8 cellular contexts compared by ENCODE assay signal in the genomic region with DNA sequence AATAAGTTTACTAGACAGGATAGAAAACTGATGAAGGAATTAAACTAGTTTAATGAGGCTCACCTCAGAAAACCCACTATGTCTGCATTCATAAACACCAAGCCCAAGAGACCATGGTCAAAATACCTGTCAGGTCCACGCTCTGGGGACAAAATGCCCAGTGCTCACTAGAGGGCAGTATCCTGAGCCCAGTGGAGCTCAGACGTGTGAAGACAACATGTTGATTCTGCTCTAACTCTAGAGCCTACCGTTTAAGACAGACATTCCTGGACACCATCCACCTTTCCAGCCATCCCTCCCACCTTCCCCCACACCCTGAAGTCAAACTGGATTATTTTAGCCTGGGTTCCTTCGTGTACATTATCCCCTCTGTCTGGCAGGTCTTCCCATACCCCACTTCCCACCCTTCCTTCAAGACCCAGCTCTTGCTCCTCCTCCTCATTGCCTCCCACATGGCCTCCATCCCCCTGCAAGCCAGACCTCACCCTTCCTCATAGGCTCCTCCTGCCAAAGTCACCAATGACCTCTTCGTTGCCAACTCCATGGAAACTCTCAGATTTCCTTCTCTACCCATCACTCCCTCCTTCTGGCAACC.
DNase-seq lines count a peak whose midpoint lies in the region; ATAC-seq lines count a peak whose summit lies in the region.

No MANE protein-coding gene starts in this region.

- in situ Hi-C loops in KBM-7 (cut with MboI; ENCODE audit: low pct_unique_long_range_greater_than_20kb, low sequenced_read_pairs) = no loop called here

- no peak for ATAC-seq in stimulated activated naive CD8-positive, alpha-beta T cell treated with anti-CD3 and anti-CD28 coated beads, Interleukin-15, Interleukin-2, amounts not matched to agents 100 U/mL and 50 U/mL, for 24 hours

- peak; percentile 55 for DNase-seq in NCI-H748 (lab: John Stamatoyannopoulos, UW; ENCODE audit: unreplicated experiment)
- DNase-seq in NCI-H748 treated with DMSO at 0.1 percent for 48 hours (lab: John Stamatoyannopoulos, UW) = no peak
- peak; percentile 40 for DNase-seq in KBM-7
- peak; percentile 40 to 53 for DNase-seq in activated T-cell treated with anti-CD3 and anti-CD28 coated beads, Interleukin-2, amount 50 U/mL, for 48 hours
- peak; percentile 14 for DNase-seq in iPS DF 4.7 (ENCODE audit: extremely low read depth, low spot score)
- peak; percentile 43 for DNase-seq in stimulated activated naive CD8-positive, alpha-beta T cell treated with anti-CD3 and anti-CD28 coated beads, Interleukin-15, Interleukin-2, amounts not matched to agents 100 U/mL and 50 U/mL, for 24 hours
- DNase-seq in central memory CD4-positive, alpha-beta T cell = no peak
- DNase-seq in occipital lobe (lab: John Stamatoyannopoulos, UW) = no peak

Comparison
In these comparisons a context has a peak if more than half of its experiments do, and no peak if none do; other contexts are left out.
1. DNase-seq: peak in NCI-H748 (single experiment), KBM-7 (single experiment), activated T-cell treated with anti-CD3 and anti-CD28 coated beads, Interleukin-2, amount 50 U/mL, for 48 hours (2 of 2), iPS DF 4.7 (single experiment) and stimulated activated naive CD8-positive, alpha-beta T cell treated with anti-CD3 and anti-CD28 coated beads, Interleukin-15, Interleukin-2, amounts not matched to agents 100 U/mL and 50 U/mL, for 24 hours (single experiment); none in NCI-H748 treated with DMSO at 0.1 percent for 48 hours (single experiment), central memory CD4-positive, alpha-beta T cell (single experiment) and occipital lobe (single experiment).